ENCODE assay signal across 1 cellular context in the genomic region with DNA sequence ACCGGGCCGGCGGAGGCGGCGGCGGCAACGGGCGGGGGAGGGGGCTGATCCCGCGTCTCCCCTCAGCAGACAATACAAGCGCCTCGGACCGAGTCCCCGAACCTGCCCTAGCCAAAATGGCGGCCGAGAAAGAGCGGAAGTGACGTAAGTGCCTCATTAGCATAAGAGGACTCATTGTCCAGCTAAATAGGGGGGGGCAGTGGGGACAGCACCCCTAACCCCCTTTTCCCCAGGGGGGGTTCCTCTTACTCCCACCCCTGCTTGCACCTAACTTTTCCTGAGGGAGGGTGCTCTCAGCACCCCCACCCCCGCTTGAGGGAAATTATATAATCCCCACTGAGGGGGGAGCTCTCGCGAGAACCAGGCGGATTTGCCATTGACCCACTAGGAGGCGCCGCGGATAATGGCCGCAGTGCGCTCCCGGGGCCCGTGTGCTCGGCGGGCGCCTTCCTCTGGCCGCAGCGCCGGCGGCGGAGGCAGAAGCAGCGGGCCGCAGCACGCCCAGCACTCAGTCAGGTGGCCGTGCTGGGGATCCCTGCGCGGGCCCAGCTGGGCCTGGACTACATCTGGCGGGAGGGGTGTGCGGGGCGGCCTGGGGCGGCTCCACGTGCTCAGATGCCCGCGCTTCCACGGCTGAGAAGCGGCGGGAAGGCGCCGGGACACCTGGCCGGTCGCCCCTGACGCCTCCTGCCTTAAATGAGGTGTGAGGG.
TF ChIP-seq lines count a peak whose summit lies in the region.

A gene (minus strand): TSS at position 132 of the 710 bp plus-strand sequence. CDS start 27,441 bp downstream, outside the sequence.

TF ChIP-seq in K562, 482 proteins besides CTCF, POLR2A, EP300 and RAD21 (continued from another document and continues in another):
- TF ChIP-seq, protein P1, sequence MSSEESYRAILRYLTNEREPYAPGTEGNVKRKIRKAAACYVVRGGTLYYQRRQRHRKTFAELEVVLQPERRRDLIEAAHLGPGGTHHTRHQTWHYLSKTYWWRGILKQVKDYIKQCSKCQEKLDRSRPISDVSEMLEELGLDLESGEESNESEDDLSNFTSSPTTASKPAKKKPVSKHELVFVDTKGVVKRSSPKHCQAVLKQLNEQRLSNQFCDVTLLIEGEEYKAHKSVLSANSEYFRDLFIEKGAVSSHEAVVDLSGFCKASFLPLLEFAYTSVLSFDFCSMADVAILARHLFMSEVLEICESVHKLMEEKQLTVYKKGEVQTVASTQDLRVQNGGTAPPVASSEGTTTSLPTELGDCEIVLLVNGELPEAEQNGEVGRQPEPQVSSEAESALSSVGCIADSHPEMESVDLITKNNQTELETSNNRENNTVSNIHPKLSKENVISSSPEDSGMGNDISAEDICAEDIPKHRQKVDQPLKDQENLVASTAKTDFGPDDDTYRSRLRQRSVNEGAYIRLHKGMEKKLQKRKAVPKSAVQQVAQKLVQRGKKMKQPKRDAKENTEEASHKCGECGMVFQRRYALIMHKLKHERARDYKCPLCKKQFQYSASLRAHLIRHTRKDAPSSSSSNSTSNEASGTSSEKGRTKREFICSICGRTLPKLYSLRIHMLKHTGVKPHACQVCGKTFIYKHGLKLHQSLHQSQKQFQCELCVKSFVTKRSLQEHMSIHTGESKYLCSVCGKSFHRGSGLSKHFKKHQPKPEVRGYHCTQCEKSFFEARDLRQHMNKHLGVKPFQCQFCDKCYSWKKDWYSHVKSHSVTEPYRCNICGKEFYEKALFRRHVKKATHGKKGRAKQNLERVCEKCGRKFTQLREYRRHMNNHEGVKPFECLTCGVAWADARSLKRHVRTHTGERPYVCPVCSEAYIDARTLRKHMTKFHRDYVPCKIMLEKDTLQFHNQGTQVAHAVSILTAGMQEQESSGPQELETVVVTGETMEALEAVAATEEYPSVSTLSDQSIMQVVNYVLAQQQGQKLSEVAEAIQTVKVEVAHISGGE (CRISPR knock-in tag; IDR thresholded peaks at IDR 0.05), result peak in 1 of 3 experiments; percentile 6; a peak in 1 of 6 replicates
- peak; percentile 84; the same call in 1 of the 2 replicates for TF ChIP-seq GATAD2A (IDR thresholded peaks at IDR 0.05)
- TF ChIP-seq RBM25 (IDR thresholded peaks at IDR 0.05; ENCODE audit: low read depth, low read length, severe bottlenecking), result peak; percentile 93
- TF ChIP-seq TRIM28 (IDR thresholded peaks at IDR 0.05), result 0 out of 2 replicates have a peak, but pooled peaks have one; percentile 28
- TF ChIP-seq, protein P2, sequence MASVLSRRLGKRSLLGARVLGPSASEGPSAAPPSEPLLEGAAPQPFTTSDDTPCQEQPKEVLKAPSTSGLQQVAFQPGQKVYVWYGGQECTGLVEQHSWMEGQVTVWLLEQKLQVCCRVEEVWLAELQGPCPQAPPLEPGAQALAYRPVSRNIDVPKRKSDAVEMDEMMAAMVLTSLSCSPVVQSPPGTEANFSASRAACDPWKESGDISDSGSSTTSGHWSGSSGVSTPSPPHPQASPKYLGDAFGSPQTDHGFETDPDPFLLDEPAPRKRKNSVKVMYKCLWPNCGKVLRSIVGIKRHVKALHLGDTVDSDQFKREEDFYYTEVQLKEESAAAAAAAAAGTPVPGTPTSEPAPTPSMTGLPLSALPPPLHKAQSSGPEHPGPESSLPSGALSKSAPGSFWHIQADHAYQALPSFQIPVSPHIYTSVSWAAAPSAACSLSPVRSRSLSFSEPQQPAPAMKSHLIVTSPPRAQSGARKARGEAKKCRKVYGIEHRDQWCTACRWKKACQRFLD (CRISPR knock-in tag; IDR thresholded peaks at IDR 0.05), result peak; percentile 96
- TF ChIP-seq PHB (CRISPR knock-in tag; IDR thresholded peaks at IDR 0.05), result no peak
- TF ChIP-seq, protein P3, sequence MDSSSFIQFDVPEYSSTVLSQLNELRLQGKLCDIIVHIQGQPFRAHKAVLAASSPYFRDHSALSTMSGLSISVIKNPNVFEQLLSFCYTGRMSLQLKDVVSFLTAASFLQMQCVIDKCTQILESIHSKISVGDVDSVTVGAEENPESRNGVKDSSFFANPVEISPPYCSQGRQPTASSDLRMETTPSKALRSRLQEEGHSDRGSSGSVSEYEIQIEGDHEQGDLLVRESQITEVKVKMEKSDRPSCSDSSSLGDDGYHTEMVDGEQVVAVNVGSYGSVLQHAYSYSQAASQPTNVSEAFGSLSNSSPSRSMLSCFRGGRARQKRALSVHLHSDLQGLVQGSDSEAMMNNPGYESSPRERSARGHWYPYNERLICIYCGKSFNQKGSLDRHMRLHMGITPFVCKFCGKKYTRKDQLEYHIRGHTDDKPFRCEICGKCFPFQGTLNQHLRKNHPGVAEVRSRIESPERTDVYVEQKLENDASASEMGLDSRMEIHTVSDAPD (CRISPR knock-in tag; IDR thresholded peaks at IDR 0.05), result peak; percentile 46; the same call in 1 of the 2 replicates
- no peak for TF ChIP-seq FOXA1 (IDR thresholded peaks at IDR 0.05; ENCODE audit: borderline replicate concordance)
- TF ChIP-seq, protein P4, sequence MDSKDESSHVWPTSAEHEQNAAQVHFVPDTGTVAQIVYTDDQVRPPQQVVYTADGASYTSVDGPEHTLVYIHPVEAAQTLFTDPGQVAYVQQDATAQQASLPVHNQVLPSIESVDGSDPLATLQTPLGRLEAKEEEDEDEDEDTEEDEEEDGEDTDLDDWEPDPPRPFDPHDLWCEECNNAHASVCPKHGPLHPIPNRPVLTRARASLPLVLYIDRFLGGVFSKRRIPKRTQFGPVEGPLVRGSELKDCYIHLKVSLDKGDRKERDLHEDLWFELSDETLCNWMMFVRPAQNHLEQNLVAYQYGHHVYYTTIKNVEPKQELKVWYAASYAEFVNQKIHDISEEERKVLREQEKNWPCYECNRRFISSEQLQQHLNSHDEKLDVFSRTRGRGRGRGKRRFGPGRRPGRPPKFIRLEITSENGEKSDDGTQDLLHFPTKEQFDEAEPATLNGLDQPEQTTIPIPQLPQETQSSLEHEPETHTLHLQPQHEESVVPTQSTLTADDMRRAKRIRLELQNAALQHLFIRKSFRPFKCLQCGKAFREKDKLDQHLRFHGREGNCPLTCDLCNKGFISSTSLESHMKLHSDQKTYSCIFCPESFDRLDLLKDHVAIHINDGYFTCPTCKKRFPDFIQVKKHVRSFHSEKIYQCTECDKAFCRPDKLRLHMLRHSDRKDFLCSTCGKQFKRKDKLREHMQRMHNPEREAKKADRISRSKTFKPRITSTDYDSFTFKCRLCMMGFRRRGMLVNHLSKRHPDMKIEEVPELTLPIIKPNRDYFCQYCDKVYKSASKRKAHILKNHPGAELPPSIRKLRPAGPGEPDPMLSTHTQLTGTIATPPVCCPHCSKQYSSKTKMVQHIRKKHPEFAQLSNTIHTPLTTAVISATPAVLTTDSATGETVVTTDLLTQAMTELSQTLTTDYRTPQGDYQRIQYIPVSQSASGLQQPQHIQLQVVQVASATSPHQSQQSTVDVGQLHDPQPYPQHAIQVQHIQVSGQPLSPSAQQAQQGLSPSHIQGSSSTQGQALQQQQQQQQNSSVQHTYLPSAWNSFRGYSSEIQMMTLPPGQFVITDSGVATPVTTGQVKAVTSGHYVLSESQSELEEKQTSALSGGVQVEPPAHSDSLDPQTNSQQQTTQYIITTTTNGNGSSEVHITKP (IDR thresholded peaks at IDR 0.05; ENCODE audit: partially characterized antibody), result peak; percentile 95
- TF ChIP-seq NFIC (IDR thresholded peaks at IDR 0.05), result peak; percentile 59
- TF ChIP-seq GTF2A2 (tag; IDR thresholded peaks at IDR 0.05), result no peak
- TF ChIP-seq ZBTB17 (CRISPR knock-in tag; IDR thresholded peaks at IDR 0.05), result peak; percentile 84
- peak; percentile 96 for TF ChIP-seq GATAD2B (IDR thresholded peaks at IDR 0.05; ENCODE audit: borderline replicate concordance)
- peak; percentile 90 for TF ChIP-seq SPI1 (IDR thresholded peaks at IDR 0.05; ENCODE audit: borderline replicate concordance, low read depth, low read length)
- peak; percentile 70; the same call in 1 of the 2 replicates for TF ChIP-seq PRMT5 (CRISPR knock-in tag; IDR thresholded peaks at IDR 0.05)
- TF ChIP-seq HCFC1 (IDR thresholded peaks at IDR 0.05; ENCODE audit: low read depth, low read length), result peak; percentile 75
- TF ChIP-seq CREM (IDR thresholded peaks at IDR 0.05; ENCODE audit: low read depth), result peak; percentile 90
- TF ChIP-seq TAF7 (tag; IDR thresholded peaks at IDR 0.05), result peak; percentile 76; the same call in 1 of the 2 replicates
- no peak for TF ChIP-seq TAF15 (IDR thresholded peaks at IDR 0.05; ENCODE audit: low read depth, low read length)
- TF ChIP-seq ZNF175 (CRISPR knock-in tag; IDR thresholded peaks at IDR 0.05; ENCODE audit: low read depth), result peak; percentile 80
- peak; percentile 34; the same call in 1 of the 2 replicates for TF ChIP-seq STAT5A (IDR thresholded peaks at IDR 0.05; ENCODE audit: borderline replicate concordance, low read length)
- TF ChIP-seq KLF1 (tag; IDR thresholded peaks at IDR 0.05), result peak; percentile 80; the same call in 1 of the 2 replicates
- TF ChIP-seq, protein P5, sequence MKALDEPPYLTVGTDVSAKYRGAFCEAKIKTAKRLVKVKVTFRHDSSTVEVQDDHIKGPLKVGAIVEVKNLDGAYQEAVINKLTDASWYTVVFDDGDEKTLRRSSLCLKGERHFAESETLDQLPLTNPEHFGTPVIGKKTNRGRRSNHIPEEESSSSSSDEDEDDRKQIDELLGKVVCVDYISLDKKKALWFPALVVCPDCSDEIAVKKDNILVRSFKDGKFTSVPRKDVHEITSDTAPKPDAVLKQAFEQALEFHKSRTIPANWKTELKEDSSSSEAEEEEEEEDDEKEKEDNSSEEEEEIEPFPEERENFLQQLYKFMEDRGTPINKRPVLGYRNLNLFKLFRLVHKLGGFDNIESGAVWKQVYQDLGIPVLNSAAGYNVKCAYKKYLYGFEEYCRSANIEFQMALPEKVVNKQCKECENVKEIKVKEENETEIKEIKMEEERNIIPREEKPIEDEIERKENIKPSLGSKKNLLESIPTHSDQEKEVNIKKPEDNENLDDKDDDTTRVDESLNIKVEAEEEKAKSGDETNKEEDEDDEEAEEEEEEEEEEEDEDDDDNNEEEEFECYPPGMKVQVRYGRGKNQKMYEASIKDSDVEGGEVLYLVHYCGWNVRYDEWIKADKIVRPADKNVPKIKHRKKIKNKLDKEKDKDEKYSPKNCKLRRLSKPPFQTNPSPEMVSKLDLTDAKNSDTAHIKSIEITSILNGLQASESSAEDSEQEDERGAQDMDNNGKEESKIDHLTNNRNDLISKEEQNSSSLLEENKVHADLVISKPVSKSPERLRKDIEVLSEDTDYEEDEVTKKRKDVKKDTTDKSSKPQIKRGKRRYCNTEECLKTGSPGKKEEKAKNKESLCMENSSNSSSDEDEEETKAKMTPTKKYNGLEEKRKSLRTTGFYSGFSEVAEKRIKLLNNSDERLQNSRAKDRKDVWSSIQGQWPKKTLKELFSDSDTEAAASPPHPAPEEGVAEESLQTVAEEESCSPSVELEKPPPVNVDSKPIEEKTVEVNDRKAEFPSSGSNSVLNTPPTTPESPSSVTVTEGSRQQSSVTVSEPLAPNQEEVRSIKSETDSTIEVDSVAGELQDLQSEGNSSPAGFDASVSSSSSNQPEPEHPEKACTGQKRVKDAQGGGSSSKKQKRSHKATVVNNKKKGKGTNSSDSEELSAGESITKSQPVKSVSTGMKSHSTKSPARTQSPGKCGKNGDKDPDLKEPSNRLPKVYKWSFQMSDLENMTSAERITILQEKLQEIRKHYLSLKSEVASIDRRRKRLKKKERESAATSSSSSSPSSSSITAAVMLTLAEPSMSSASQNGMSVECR (CRISPR knock-in tag; IDR thresholded peaks at IDR 0.05), result peak; percentile 91
- TF ChIP-seq CREB1 (IDR thresholded peaks at IDR 0.05), result peak; percentile 61; the same call in 1 of the 2 replicates
- TF ChIP-seq CREB1 (CRISPR knock-in tag; IDR thresholded peaks at IDR 0.05), result peak; percentile 91
- peak; percentile 72 for TF ChIP-seq ZNF12 (CRISPR knock-in tag; IDR thresholded peaks at IDR 0.05)
- TF ChIP-seq DIDO1 (tag; IDR thresholded peaks at IDR 0.05; ENCODE audit: low read depth), result peak; percentile 62; the same call in 1 of the 2 replicates
- TF ChIP-seq, protein P6, sequence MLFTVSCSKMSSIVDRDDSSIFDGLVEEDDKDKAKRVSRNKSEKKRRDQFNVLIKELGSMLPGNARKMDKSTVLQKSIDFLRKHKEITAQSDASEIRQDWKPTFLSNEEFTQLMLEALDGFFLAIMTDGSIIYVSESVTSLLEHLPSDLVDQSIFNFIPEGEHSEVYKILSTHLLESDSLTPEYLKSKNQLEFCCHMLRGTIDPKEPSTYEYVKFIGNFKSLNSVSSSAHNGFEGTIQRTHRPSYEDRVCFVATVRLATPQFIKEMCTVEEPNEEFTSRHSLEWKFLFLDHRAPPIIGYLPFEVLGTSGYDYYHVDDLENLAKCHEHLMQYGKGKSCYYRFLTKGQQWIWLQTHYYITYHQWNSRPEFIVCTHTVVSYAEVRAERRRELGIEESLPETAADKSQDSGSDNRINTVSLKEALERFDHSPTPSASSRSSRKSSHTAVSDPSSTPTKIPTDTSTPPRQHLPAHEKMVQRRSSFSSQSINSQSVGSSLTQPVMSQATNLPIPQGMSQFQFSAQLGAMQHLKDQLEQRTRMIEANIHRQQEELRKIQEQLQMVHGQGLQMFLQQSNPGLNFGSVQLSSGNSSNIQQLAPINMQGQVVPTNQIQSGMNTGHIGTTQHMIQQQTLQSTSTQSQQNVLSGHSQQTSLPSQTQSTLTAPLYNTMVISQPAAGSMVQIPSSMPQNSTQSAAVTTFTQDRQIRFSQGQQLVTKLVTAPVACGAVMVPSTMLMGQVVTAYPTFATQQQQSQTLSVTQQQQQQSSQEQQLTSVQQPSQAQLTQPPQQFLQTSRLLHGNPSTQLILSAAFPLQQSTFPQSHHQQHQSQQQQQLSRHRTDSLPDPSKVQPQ (CRISPR knock-in tag; IDR thresholded peaks at IDR 0.05; ENCODE audit: borderline replicate concordance), result no peak
- TF ChIP-seq CSDE1 (IDR thresholded peaks at IDR 0.05), result peak in 1 of 2 experiments; percentile 33; a peak in 1 of 4 replicates
- peak; percentile 87; the same call in 1 of the 2 replicates for TF ChIP-seq MTA3 (IDR thresholded peaks at IDR 0.05; ENCODE audit: borderline replicate concordance)
- no peak for TF ChIP-seq NCOA1 (IDR thresholded peaks at IDR 0.05; ENCODE audit: low read depth)
- TF ChIP-seq, protein P7, sequence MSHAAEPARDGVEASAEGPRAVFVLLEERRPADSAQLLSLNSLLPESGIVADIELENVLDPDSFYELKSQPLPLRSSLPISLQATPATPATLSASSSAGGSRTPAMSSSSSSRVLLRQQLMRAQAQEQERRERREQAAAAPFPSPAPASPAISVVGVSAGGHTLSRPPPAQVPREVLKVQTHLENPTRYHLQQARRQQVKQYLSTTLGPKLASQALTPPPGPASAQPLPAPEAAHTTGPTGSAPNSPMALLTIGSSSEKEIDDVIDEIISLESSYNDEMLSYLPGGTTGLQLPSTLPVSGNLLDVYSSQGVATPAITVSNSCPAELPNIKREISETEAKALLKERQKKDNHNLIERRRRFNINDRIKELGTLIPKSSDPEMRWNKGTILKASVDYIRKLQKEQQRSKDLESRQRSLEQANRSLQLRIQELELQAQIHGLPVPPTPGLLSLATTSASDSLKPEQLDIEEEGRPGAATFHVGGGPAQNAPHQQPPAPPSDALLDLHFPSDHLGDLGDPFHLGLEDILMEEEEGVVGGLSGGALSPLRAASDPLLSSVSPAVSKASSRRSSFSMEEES (CRISPR knock-in tag; IDR thresholded peaks at IDR 0.05), result peak; percentile 63
- TF ChIP-seq, protein P8, sequence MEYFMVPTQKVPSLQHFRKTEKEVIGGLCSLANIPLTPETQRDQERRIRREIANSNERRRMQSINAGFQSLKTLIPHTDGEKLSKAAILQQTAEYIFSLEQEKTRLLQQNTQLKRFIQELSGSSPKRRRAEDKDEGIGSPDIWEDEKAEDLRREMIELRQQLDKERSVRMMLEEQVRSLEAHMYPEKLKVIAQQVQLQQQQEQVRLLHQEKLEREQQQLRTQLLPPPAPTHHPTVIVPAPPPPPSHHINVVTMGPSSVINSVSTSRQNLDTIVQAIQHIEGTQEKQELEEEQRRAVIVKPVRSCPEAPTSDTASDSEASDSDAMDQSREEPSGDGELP (CRISPR knock-in tag; IDR thresholded peaks at IDR 0.05; ENCODE audit: borderline replicate concordance), result peak; percentile 100
